Comparison of ENCODE assay signal across 12 cellular contexts in genomic region chr13:51154029-51154555, GRCh38. TPM values are rescaled to one million over a fixed set of nuclear protein-coding genes. Genes with fewer than 3 reads are reported as not detected.
DNase-seq lines count a peak whose midpoint lies in the region; ATAC-seq and TF ChIP-seq lines count a peak whose summit lies in the region.
"Had no signal": no experiment of that assay in that cellular context is flagged by ENCODE, and none has a peak within 500 bp of the region (broad histone marks: within the 10 kb centered on the region; RNA-seq: fewer than 3 reads in every experiment).

No MANE protein-coding gene starts in this region.

- peaks cover 63% of the 10 kb centered on the region for H3K4me1 ChIP-seq in GM23338 (ENCODE audit: insufficient read depth)
- H3K4me1 ChIP-seq in left lung = peaks cover 0 to 6% of the 10 kb centered on the region in 2 donors

- H3K4me3 ChIP-seq in GM23338 (no peak overlapping the region), left lung (no peak overlapping the region)
- H3K4me3 ChIP-seq: tibial nerve had no signal

- TF ChIP-seq CTCF in GM23338 (conservative IDR thresholded peaks at IDR 0.05; ENCODE audit: low read depth in 2 of 2) (no peak), left lung (IDR thresholded peaks at IDR 0.05) (no peak), natural killer cell (IDR thresholded peaks at IDR 0.05) (no peak), mesothelial cell of epicardium (IDR thresholded peaks at IDR 0.05; ENCODE audit: unreplicated experiment) (no peak)

- H3K4me3 Mint-ChIP-seq in GM23338 (no peak overlapping the region; the same call in 2 of the 3 replicates), natural killer cell (no peak overlapping the region), mesothelial cell of epicardium (no peak overlapping the region)
- no peak overlapping the region for H3K4me3 Mint-ChIP-seq in activated naive CD8-positive, alpha-beta T cell treated with anti-CD3 and anti-CD28 coated beads, Interleukin-2, amount 50 U/mL, for 24 hours

- 0 out of 2 replicates have a peak overlapping the region, but pooled peaks have one; percentile 10 for H3K4me2 ChIP-seq in GM23338

- intact Hi-C loops in left lung (cut with DNase I) (no loop called here), natural killer cell (cut with micrococcal nuclease) (no loop called here)

- peaks cover 7% of the 10 kb centered on the region; the same call in 1 of the 2 replicates for H3F3A ChIP-seq in GM23338 (replicated peaks; ENCODE audit: low read depth)

- H3K36me3 ChIP-seq in GM23338 (ENCODE audit: insufficient read depth) (no peaks in the 10 kb centered on the region), left lung (no peaks in the 10 kb centered on the region)
- H3K36me3 ChIP-seq: tibial nerve had no signal

- DNase-seq in AG08395 (ENCODE audit: low spot score) (peak; percentile 52), GM23338 (ENCODE audit: low spot score) (no peak), left lung (no peak), NCI-H1930 (lab: John Stamatoyannopoulos, UW) (no peak), natural killer cell (no peak), mesothelial cell of epicardium (ENCODE audit: low spot score in 2 of 2, unreplicated experiment in 2 of 2) (no peak)
- no peak for DNase-seq in activated naive CD8-positive, alpha-beta T cell treated with anti-CD3 and anti-CD28 coated beads, Interleukin-2, amount 50 U/mL, for 24 hours
- DNase-seq: DMS153, NCI-H1436 treated with DMSO at 0.1 percent for 48 hours, SIG-M5 had no signal

- peaks cover 25% of the 10 kb centered on the region; the same call in 1 of the 2 replicates for H3K79me2 ChIP-seq in GM23338 (replicated peaks; ENCODE audit: insufficient read depth)

- no peaks in the 10 kb centered on the region for H3K9me2 ChIP-seq in GM23338 (ENCODE audit: insufficient read depth)

- no peak overlapping the region for H2AFZ ChIP-seq in GM23338

- H3K9me3 Mint-ChIP-seq in GM23338 = peaks cover 10% of the 10 kb centered on the region; the same call in 1 of the 3 replicates
- H3K9me3 Mint-ChIP-seq in activated naive CD8-positive, alpha-beta T cell treated with anti-CD3 and anti-CD28 coated beads, Interleukin-2, amount 50 U/mL, for 24 hours = no peaks in the 10 kb centered on the region
- no peaks in the 10 kb centered on the region for H3K9me3 Mint-ChIP-seq in natural killer cell
- no peaks in the 10 kb centered on the region for H3K9me3 Mint-ChIP-seq in mesothelial cell of epicardium

- H3K4me1 Mint-ChIP-seq in GM23338 (peaks cover 75% of the 10 kb centered on the region), natural killer cell (no peaks in the 10 kb centered on the region), mesothelial cell of epicardium (peaks cover 3% of the 10 kb centered on the region)
- peaks cover 20% of the 10 kb centered on the region for H3K4me1 Mint-ChIP-seq in activated naive CD8-positive, alpha-beta T cell treated with anti-CD3 and anti-CD28 coated beads, Interleukin-2, amount 50 U/mL, for 24 hours

- no peak overlapping the region for H3K27ac ChIP-seq in GM23338 (ENCODE audit: low read depth)
- H3K27ac ChIP-seq in left lung = no peak overlapping the region
- H3K27ac ChIP-seq: tibial nerve had no signal

- peaks cover 4% of the 10 kb centered on the region for H3K27me3 Mint-ChIP-seq in GM23338 (ENCODE audit: insufficient read depth, low read depth, poor library complexity)
- H3K27me3 Mint-ChIP-seq in activated naive CD8-positive, alpha-beta T cell treated with anti-CD3 and anti-CD28 coated beads, Interleukin-2, amount 50 U/mL, for 24 hours = peaks cover 5% of the 10 kb centered on the region
- H3K27me3 Mint-ChIP-seq in natural killer cell (ENCODE audit: low read depth in 2 of 2) = peaks cover 8 to 31% of the 10 kb centered on the region in 2 donors
- H3K27me3 Mint-ChIP-seq in mesothelial cell of epicardium (ENCODE audit: low read depth) = peaks cover 17% of the 10 kb centered on the region

- H3K9me3 ChIP-seq in left lung = no peaks in the 10 kb centered on the region
- H3K9me3 ChIP-seq: tibial nerve had no signal

- H3K27me3 ChIP-seq in GM23338 (ENCODE audit: insufficient read depth) = no peaks in the 10 kb centered on the region
- H3K27me3 ChIP-seq in left lung = no peaks in the 10 kb centered on the region
- H3K27me3 ChIP-seq: tibial nerve had no signal

- H4K20me1 ChIP-seq in GM23338 (replicated peaks; ENCODE audit: insufficient read depth) = no peaks in the 10 kb centered on the region

- no peak for ATAC-seq in GM23338
- ATAC-seq in activated naive CD8-positive, alpha-beta T cell treated with anti-CD3 and anti-CD28 coated beads, Interleukin-2, amount 50 U/mL, for 24 hours = peak; percentile 61
- peak; percentile 76 for ATAC-seq in left lung
- ATAC-seq in natural killer cell = no peak
- no peak for ATAC-seq in HG03045 (IDR thresholded peaks at IDR 0.05; ENCODE audit: unreplicated experiment)

- H3K36me3 Mint-ChIP-seq in GM23338 (ENCODE audit: low read depth) (peaks cover 32% of the 10 kb centered on the region), natural killer cell (no peaks in the 10 kb centered on the region), mesothelial cell of epicardium (no peaks in the 10 kb centered on the region)
- H3K36me3 Mint-ChIP-seq in activated naive CD8-positive, alpha-beta T cell treated with anti-CD3 and anti-CD28 coated beads, Interleukin-2, amount 50 U/mL, for 24 hours (ENCODE audit: low read depth) = no peaks in the 10 kb centered on the region

- H3K27ac Mint-ChIP-seq in GM23338 = peak overlapping the region; percentile 81
- peak overlapping the region; percentile 23 for H3K27ac Mint-ChIP-seq in activated naive CD8-positive, alpha-beta T cell treated with anti-CD3 and anti-CD28 coated beads, Interleukin-2, amount 50 U/mL, for 24 hours
- H3K27ac Mint-ChIP-seq in natural killer cell = no peak overlapping the region
- no peak overlapping the region for H3K27ac Mint-ChIP-seq in mesothelial cell of epicardium

TF ChIP-seq in GM23338, 12 proteins besides CTCF, POLR2A, EP300 and RAD21 (continues in another document):
- TF ChIP-seq EZH2phosphoT487 (IDR thresholded peaks at IDR 0.05; ENCODE audit: unreplicated experiment) = no peak
- TF ChIP-seq NANOG (IDR thresholded peaks at IDR 0.05; ENCODE audit: borderline replicate concordance) = no peak
- TF ChIP-seq ZNF114 (CRISPR knock-in tag; IDR thresholded peaks at IDR 0.05) = no peak
- no peak for TF ChIP-seq EZH2 (IDR thresholded peaks at IDR 0.05; ENCODE audit: low read depth, unreplicated experiment)
- TF ChIP-seq JUNB (IDR thresholded peaks at IDR 0.05; ENCODE audit: unreplicated experiment) = no peak
- TF ChIP-seq POLR2AphosphoS5 (IDR thresholded peaks at IDR 0.05; ENCODE audit: low read depth) = no peak

RNA-seq across cellular contexts. Expression of gene C13orf42, which starts 43.0 kb away (rescaled TPM):
- total RNA-seq in GM23338 (2014; rRNA removed; shearing (Covaris generic)) = 9.4 and 24.5 TPM in 2 replicates
- polyA plus RNA-seq in GM23338 (2016; fragmentation: Nextera tagmentation; extraction: Ambion mirVana) = 94.4 and 96.5 TPM in 2 replicates
- total RNA-seq in left lung = under 1 TPM in 1 of 2 donors, not detected in 1; 0.16 TPM
- not detected for total RNA-seq in natural killer cell
- total RNA-seq in mesothelial cell of epicardium = not detected in 3 replicates
- total RNA-seq: tibial nerve had no signal

Comparison
In these comparisons a context has a peak if more than half of its experiments do, and no peak if none do; other contexts are left out.
1. ATAC-seq: peak in activated naive CD8-positive, alpha-beta T cell treated with anti-CD3 and anti-CD28 coated beads, Interleukin-2, amount 50 U/mL, for 24 hours (single experiment) and left lung (single experiment); none in GM23338 (single experiment), natural killer cell (0 of 3) and HG03045 (single experiment).
2. H3K27ac Mint-ChIP-seq: peak in GM23338 (single experiment) and activated naive CD8-positive, alpha-beta T cell treated with anti-CD3 and anti-CD28 coated beads, Interleukin-2, amount 50 U/mL, for 24 hours (single experiment); none in natural killer cell (0 of 2) and mesothelial cell of epicardium (single experiment).